In the genomic region with DNA sequence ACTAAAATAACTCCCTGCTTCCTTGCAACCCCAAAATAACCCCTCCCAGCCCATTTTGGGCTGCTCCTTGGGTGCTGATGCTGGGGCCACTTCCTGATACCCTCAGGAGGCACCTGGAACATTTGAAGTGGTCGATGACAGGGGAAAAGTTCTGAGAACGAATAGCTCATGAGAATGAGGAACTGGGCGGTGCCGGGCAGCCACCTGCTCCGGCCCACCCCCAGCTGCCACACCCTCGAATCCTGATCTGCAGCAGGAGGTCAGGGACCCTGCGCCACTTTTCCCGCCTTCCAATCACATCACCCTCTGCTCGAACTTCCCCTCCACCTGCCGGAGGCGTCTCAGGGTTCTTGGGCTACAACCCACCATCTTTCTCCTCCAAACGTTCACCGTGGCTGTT, we compare ENCODE assay signal across 12 cellular contexts. TPM values are rescaled to one million over a fixed set of nuclear protein-coding genes. Genes with fewer than 3 reads are reported as not detected.
"Had no signal": no experiment of that assay in that cellular context is flagged by ENCODE, and none has a peak within 500 bp of the region (broad histone marks: within the 10 kb centered on the region; RNA-seq: fewer than 3 reads in every experiment).

No MANE protein-coding gene starts in this region.

- H3K27ac Mint-ChIP-seq: brain, mesothelial cell of epicardium had no signal

- H3K9me3 ChIP-seq: lower lobe of right lung, tibial artery, uterus had no signal

- H3K36me3 ChIP-seq: lower lobe of right lung, tibial artery, uterus, WERI-Rb-1 had no signal

- H3K27ac ChIP-seq: lower lobe of right lung, skin epidermis, tibial artery, uterus, WERI-Rb-1 had no signal

- H3K36me3 Mint-ChIP-seq: mesothelial cell of epicardium had no signal

- DNase-seq: activated CD4-positive, alpha-beta T cell treated with anti-CD3 and anti-CD28 coated beads for 48 hours; activated effector memory CD4-positive, alpha-beta T cell treated with anti-CD3 and anti-CD28 coated beads, Interleukin-2, amount 50 U/mL, for 16 hours; erythroblast; hypothalamus; tibial artery; uterus; WERI-Rb-1 had no signal

- H3K4me3 Mint-ChIP-seq: brain, mesothelial cell of epicardium had no signal

- H3K27me3 ChIP-seq: tibial artery, uterus had no signal

- ATAC-seq: lower lobe of right lung had no signal

- H3K4me3 ChIP-seq: lower lobe of right lung, skin epidermis, tibial artery, uterus had no signal

- H3K9me3 Mint-ChIP-seq: brain, mesothelial cell of epicardium had no signal

- H3K4me1 ChIP-seq: uterus had no signal

RNA-seq across cellular contexts. Expression of gene HRH2, which starts 19.7 kb away (rescaled TPM):
- total RNA-seq: myocyte had no signal
